1 cellular context compared by ENCODE assay signal in the genomic region with DNA sequence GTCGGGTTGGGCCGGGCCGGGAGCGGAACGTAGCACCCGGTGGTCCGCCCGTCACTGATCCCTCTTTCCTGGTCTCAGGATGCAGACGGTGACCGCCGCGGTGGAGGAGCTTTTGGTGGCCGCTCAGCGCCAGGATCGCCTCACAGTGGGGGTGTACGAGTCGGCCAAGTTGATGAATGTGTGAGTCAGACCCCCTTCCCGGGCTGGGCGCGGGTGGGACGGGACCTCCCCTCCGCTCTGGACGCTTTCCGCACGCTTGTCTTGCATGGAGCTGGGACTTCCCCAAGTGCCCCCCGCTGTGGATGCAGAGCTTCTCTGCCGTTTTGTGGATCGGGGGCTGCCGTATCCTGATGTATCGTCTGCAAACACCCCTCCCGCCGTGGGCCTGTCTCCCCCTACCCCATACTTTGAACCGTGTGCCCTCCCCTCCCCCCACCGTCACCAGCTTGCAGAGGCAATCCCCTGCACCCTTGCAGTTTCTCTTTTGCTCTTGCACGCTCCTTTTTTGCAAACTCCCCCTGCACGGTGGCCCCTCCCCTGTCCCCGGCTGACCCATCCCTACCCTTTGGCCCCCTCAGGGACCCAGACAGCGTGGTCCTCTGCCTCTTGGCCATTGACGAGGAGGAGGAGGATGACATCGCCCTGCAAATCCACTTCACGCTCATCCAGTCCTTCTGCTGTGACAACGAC.
A peak's percentile ranks its signal among the peaks of the same experiment; 100 is the strongest.
TF ChIP-seq lines count a peak whose summit lies in the region.

No MANE protein-coding gene starts in this region.

TF ChIP-seq in HEK293, 187 proteins besides CTCF, POLR2A, EP300 and RAD21 (continued from another document and continues in another):
- TF ChIP-seq, protein P1, sequence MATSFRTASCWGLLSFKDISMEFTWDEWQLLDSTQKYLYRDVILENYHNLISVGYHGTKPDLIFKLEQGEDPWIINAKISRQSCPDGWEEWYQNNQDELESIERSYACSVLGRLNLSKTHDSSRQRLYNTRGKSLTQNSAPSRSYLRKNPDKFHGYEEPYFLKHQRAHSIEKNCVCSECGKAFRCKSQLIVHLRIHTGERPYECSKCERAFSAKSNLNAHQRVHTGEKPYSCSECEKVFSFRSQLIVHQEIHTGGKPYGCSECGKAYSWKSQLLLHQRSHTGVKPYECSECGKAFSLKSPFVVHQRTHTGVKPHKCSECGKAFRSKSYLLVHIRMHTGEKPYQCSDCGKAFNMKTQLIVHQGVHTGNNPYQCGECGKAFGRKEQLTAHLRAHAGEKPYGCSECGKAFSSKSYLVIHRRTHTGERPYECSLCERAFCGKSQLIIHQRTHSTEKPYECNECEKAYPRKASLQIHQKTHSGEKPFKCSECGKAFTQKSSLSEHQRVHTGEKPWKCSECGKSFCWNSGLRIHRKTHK (tag by site-specific recombination; IDR thresholded peaks at IDR 0.05), result no peak
- TF ChIP-seq ZBTB48 (tag by site-specific recombination; IDR thresholded peaks at IDR 0.05) (peak; percentile 34; the same call in 1 of the 2 replicates), ZNF654 (tag by site-specific recombination; IDR thresholded peaks at IDR 0.05; ENCODE audit: low read depth) (no peak), GLI4 (tag by site-specific recombination; IDR thresholded peaks at IDR 0.05) (no peak), ZNF776 (tag by site-specific recombination; IDR thresholded peaks at IDR 0.05; ENCODE audit: borderline replicate concordance) (no peak), ZNF76 (tag by site-specific recombination; IDR thresholded peaks at IDR 0.05; ENCODE audit: borderline replicate concordance, low read depth) (peak; percentile 12; the same call in 1 of the 2 replicates), ZNF747 (tag by site-specific recombination; IDR thresholded peaks at IDR 0.05) (no peak), ZNF174 (tag by site-specific recombination; IDR thresholded peaks at IDR 0.05) (no peak), ZNF785 (tag by site-specific recombination; IDR thresholded peaks at IDR 0.05) (no peak), ZNF341 (tag by site-specific recombination; IDR thresholded peaks at IDR 0.05; ENCODE audit: low read depth) (no peak), ZNF248 (tag by site-specific recombination; IDR thresholded peaks at IDR 0.05) (no peak), ZNF521 (tag by site-specific recombination; IDR thresholded peaks at IDR 0.05) (no peak), ZNF221 (tag by site-specific recombination; IDR thresholded peaks at IDR 0.05; ENCODE audit: borderline replicate concordance) (no peak), ZNF792 (tag by site-specific recombination; IDR thresholded peaks at IDR 0.05) (no peak), ZNF626 (tag by site-specific recombination; IDR thresholded peaks at IDR 0.05) (no peak), ZSCAN16 (tag by site-specific recombination; IDR thresholded peaks at IDR 0.05) (no peak), OVOL3 (tag by site-specific recombination; IDR thresholded peaks at IDR 0.05) (no peak), ZNF664 (tag by site-specific recombination; IDR thresholded peaks at IDR 0.05) (no peak), ZNF223 (tag by site-specific recombination; IDR thresholded peaks at IDR 0.05) (no peak), SP2 (tag by site-specific recombination; IDR thresholded peaks at IDR 0.05) (peak; percentile 38; the same call in 1 of the 2 replicates), ZNF544 (tag by site-specific recombination; IDR thresholded peaks at IDR 0.05) (no peak), ZNF140 (tag by site-specific recombination; IDR thresholded peaks at IDR 0.05) (no peak), ZBTB8A (tag by site-specific recombination; IDR thresholded peaks at IDR 0.05) (peak; percentile 4; the same call in 1 of the 2 replicates)
- TF ChIP-seq, protein P2, sequence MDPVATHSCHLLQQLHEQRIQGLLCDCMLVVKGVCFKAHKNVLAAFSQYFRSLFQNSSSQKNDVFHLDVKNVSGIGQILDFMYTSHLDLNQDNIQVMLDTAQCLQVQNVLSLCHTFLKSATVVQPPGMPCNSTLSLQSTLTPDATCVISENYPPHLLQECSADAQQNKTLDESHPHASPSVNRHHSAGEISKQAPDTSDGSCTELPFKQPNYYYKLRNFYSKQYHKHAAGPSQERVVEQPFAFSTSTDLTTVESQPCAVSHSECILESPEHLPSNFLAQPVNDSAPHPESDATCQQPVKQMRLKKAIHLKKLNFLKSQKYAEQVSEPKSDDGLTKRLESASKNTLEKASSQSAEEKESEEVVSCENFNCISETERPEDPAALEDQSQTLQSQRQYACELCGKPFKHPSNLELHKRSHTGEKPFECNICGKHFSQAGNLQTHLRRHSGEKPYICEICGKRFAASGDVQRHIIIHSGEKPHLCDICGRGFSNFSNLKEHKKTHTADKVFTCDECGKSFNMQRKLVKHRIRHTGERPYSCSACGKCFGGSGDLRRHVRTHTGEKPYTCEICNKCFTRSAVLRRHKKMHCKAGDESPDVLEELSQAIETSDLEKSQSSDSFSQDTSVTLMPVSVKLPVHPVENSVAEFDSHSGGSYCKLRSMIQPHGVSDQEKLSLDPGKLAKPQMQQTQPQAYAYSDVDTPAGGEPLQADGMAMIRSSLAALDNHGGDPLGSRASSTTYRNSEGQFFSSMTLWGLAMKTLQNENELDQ (tag by site-specific recombination; IDR thresholded peaks at IDR 0.05; ENCODE audit: low read depth), result no peak
- TF ChIP-seq, protein P3, sequence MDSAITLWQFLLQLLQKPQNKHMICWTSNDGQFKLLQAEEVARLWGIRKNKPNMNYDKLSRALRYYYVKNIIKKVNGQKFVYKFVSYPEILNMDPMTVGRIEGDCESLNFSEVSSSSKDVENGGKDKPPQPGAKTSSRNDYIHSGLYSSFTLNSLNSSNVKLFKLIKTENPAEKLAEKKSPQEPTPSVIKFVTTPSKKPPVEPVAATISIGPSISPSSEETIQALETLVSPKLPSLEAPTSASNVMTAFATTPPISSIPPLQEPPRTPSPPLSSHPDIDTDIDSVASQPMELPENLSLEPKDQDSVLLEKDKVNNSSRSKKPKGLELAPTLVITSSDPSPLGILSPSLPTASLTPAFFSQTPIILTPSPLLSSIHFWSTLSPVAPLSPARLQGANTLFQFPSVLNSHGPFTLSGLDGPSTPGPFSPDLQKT (IDR thresholded peaks at IDR 0.05; ENCODE audit: borderline replicate concordance, low read depth, low read length), result no peak
- TF ChIP-seq, protein P4, sequence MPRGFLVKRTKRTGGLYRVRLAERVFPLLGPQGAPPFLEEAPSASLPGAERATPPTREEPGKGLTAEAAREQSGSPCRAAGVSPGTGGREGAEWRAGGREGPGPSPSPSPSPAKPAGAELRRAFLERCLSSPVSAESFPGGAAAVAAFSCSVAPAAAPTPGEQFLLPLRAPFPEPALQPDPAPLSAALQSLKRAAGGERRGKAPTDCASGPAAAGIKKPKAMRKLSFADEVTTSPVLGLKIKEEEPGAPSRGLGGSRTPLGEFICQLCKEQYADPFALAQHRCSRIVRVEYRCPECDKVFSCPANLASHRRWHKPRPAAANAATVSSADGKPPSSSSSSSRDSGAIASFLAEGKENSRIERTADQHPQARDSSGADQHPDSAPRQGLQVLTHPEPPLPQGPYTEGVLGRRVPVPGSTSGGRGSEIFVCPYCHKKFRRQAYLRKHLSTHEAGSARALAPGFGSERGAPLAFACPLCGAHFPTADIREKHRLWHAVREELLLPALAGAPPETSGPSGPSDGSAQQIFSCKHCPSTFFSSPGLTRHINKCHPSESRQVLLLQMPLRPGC (tag by site-specific recombination; IDR thresholded peaks at IDR 0.05), result no peak
- TF ChIP-seq, protein P5, sequence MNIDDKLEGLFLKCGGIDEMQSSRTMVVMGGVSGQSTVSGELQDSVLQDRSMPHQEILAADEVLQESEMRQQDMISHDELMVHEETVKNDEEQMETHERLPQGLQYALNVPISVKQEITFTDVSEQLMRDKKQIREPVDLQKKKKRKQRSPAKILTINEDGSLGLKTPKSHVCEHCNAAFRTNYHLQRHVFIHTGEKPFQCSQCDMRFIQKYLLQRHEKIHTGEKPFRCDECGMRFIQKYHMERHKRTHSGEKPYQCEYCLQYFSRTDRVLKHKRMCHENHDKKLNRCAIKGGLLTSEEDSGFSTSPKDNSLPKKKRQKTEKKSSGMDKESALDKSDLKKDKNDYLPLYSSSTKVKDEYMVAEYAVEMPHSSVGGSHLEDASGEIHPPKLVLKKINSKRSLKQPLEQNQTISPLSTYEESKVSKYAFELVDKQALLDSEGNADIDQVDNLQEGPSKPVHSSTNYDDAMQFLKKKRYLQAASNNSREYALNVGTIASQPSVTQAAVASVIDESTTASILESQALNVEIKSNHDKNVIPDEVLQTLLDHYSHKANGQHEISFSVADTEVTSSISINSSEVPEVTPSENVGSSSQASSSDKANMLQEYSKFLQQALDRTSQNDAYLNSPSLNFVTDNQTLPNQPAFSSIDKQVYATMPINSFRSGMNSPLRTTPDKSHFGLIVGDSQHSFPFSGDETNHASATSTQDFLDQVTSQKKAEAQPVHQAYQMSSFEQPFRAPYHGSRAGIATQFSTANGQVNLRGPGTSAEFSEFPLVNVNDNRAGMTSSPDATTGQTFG (tag by site-specific recombination; IDR thresholded peaks at IDR 0.05; ENCODE audit: borderline replicate concordance), result no peak
- TF ChIP-seq, protein P6, sequence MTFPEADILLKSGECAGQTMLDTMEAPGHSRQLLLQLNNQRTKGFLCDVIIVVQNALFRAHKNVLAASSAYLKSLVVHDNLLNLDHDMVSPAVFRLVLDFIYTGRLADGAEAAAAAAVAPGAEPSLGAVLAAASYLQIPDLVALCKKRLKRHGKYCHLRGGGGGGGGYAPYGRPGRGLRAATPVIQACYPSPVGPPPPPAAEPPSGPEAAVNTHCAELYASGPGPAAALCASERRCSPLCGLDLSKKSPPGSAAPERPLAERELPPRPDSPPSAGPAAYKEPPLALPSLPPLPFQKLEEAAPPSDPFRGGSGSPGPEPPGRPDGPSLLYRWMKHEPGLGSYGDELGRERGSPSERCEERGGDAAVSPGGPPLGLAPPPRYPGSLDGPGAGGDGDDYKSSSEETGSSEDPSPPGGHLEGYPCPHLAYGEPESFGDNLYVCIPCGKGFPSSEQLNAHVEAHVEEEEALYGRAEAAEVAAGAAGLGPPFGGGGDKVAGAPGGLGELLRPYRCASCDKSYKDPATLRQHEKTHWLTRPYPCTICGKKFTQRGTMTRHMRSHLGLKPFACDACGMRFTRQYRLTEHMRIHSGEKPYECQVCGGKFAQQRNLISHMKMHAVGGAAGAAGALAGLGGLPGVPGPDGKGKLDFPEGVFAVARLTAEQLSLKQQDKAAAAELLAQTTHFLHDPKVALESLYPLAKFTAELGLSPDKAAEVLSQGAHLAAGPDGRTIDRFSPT (tag by site-specific recombination; IDR thresholded peaks at IDR 0.05), result no peak
- TF ChIP-seq, protein P7, sequence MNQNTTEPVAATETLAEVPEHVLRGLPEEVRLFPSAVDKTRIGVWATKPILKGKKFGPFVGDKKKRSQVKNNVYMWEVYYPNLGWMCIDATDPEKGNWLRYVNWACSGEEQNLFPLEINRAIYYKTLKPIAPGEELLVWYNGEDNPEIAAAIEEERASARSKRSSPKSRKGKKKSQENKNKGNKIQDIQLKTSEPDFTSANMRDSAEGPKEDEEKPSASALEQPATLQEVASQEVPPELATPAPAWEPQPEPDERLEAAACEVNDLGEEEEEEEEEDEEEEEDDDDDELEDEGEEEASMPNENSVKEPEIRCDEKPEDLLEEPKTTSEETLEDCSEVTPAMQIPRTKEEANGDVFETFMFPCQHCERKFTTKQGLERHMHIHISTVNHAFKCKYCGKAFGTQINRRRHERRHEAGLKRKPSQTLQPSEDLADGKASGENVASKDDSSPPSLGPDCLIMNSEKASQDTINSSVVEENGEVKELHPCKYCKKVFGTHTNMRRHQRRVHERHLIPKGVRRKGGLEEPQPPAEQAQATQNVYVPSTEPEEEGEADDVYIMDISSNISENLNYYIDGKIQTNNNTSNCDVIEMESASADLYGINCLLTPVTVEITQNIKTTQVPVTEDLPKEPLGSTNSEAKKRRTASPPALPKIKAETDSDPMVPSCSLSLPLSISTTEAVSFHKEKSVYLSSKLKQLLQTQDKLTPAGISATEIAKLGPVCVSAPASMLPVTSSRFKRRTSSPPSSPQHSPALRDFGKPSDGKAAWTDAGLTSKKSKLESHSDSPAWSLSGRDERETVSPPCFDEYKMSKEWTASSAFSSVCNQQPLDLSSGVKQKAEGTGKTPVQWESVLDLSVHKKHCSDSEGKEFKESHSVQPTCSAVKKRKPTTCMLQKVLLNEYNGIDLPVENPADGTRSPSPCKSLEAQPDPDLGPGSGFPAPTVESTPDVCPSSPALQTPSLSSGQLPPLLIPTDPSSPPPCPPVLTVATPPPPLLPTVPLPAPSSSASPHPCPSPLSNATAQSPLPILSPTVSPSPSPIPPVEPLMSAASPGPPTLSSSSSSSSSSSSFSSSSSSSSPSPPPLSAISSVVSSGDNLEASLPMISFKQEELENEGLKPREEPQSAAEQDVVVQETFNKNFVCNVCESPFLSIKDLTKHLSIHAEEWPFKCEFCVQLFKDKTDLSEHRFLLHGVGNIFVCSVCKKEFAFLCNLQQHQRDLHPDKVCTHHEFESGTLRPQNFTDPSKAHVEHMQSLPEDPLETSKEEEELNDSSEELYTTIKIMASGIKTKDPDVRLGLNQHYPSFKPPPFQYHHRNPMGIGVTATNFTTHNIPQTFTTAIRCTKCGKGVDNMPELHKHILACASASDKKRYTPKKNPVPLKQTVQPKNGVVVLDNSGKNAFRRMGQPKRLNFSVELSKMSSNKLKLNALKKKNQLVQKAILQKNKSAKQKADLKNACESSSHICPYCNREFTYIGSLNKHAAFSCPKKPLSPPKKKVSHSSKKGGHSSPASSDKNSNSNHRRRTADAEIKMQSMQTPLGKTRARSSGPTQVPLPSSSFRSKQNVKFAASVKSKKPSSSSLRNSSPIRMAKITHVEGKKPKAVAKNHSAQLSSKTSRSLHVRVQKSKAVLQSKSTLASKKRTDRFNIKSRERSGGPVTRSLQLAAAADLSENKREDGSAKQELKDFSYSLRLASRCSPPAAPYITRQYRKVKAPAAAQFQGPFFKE (tag by site-specific recombination; IDR thresholded peaks at IDR 0.05; ENCODE audit: borderline replicate concordance), result no peak
- TF ChIP-seq, protein P8, sequence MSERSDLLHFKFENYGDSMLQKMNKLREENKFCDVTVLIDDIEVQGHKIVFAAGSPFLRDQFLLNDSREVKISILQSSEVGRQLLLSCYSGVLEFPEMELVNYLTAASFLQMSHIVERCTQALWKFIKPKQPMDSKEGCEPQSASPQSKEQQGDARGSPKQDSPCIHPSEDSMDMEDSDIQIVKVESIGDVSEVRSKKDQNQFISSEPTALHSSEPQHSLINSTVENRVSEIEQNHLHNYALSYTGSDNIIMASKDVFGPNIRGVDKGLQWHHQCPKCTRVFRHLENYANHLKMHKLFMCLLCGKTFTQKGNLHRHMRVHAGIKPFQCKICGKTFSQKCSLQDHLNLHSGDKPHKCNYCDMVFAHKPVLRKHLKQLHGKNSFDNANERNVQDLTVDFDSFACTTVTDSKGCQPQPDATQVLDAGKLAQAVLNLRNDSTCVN (tag by site-specific recombination; optimal IDR thresholded peaks at IDR 0.05), result no peak
